Comparison of ENCODE assay signal across 8 cellular contexts in the genomic region with DNA sequence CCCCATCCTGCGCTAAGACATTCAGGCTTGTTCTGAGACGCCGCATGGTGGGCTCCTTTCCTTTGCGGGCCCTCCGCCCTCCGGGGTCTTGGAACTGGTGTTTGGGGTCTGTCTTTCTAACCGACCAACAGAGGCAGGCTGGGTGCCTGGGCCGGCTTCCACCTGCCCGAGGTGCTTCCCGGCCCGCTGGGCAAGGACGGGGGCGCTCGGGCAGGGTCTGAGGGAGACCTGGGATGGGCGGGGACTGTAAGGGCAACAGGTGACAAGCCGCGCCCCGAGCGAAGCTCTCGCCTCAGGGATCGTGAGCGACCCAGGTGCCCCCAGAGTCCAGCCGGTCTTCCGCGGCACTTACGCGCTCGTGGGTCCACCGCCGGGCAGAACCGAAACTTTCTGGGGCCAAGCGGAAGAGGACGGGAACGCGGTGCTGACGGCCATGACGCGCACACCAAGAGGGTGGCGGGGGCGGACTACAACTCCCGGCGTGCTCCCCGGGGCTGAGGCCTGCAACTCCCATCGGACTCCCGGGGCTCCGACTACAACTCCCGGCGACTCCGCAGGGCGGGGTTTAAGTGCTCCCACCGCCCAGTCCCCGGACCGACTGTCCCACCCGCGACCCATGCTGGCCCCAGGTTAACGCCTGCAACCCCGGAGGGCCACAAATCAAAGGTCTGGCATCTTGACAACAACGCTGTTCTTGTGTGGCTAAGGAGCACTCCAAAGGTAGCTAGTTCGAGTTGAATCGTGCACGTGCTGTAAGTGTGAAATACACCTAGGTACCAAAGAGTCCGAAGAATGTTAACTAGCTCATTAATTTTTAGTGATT. TPM values are rescaled to one million over a fixed set of nuclear protein-coding genes. Genes with fewer than 3 reads are reported as not detected.
DNase-seq lines count a peak whose midpoint lies in the region; ATAC-seq, FAIRE-seq and TF ChIP-seq lines count a peak whose summit lies in the region.

A gene (minus strand): TSS at position 455 of the 823 bp plus-strand sequence. CDS start 10,914 bp downstream, outside the sequence.

- no peaks in the 10 kb centered on the region for H3K27me3 Mint-ChIP-seq in activated T-cell treated with anti-CD3 and anti-CD28 coated beads, Interleukin-2, amount 50 U/mL, for 24 hours

- DNase-seq in D721Med (ENCODE audit: insufficient read length, low spot score): peak; percentile 94
- peak; percentile 92 for DNase-seq in activated T-cell treated with anti-CD3 and anti-CD28 coated beads, Interleukin-2, amount 50 U/mL, for 24 hours
- DNase-seq in stimulated activated CD8-positive, alpha-beta memory T cell treated with anti-CD3 and anti-CD28 coated beads, Interleukin-4, amount 100 ng/mL, for 48 hours: peak; percentile 93

- peak within 1 kb of the TSS; percentile 86 for H3K4me3 Mint-ChIP-seq in activated T-cell treated with anti-CD3 and anti-CD28 coated beads, Interleukin-2, amount 50 U/mL, for 24 hours

- H3K4me3 ChIP-seq in HUES64 (ENCODE audit: low read length) (peak within 1 kb of the TSS; percentile 91), esophagus (ENCODE audit: low read depth in 1 of 2, low read length in 2 of 2) (peak within 1 kb of the TSS; percentile 93 to 96), mucosa of rectum (ENCODE audit: low read length in 2 of 2) (peak within 1 kb of the TSS; percentile 89)

- H3K4me1 ChIP-seq in HUES64 (ENCODE audit: insufficient read depth, low read length) (peaks cover 24% of the 10 kb centered on the region), esophagus (ENCODE audit: control insufficient read depth in 2 of 2, insufficient read depth in 2 of 2, low read length in 1 of 2) (peaks cover 5 to 11% of the 10 kb centered on the region in 2 donors), mucosa of rectum (ENCODE audit: control insufficient read depth in 2 of 2, insufficient read depth in 2 of 2, low read length in 2 of 2) (peaks cover 0 to 9% of the 10 kb centered on the region in 2 donors)

- H3K9me3 ChIP-seq in HUES64 (ENCODE audit: insufficient read depth, low read depth, low read length) (no peaks in the 10 kb centered on the region), esophagus (ENCODE audit: control insufficient read depth in 2 of 2, insufficient read depth in 1 of 2, low read depth in 1 of 2, low read length in 1 of 2) (no peaks in the 10 kb centered on the region), mucosa of rectum (ENCODE audit: control insufficient read depth in 2 of 2, low read length in 2 of 2) (no peaks in the 10 kb centered on the region)

- no peak for FAIRE-seq in D721Med (lab: Jason Lieb, UNC)

- H3K9me3 Mint-ChIP-seq in activated T-cell treated with anti-CD3 and anti-CD28 coated beads, Interleukin-2, amount 50 U/mL, for 24 hours: peaks cover 3% of the 10 kb centered on the region

- H3K36me3 ChIP-seq in HUES64 (ENCODE audit: insufficient read depth, low read length) (no peaks in the 10 kb centered on the region), esophagus (ENCODE audit: control insufficient read depth in 2 of 2, insufficient read depth in 2 of 2, low read length in 1 of 2) (no peaks in the 10 kb centered on the region), mucosa of rectum (ENCODE audit: control insufficient read depth in 2 of 2, insufficient read depth in 2 of 2, low read length in 2 of 2) (no peaks in the 10 kb centered on the region)

- no peak for TF ChIP-seq CTCF in D721Med (IDR thresholded peaks at IDR 0.05; ENCODE audit: insufficient read depth, missing control alignments)

- H3K27me3 ChIP-seq in HUES64 (ENCODE audit: insufficient read depth, low read length): peaks cover 6% of the 10 kb centered on the region
- no peaks in the 10 kb centered on the region for H3K27me3 ChIP-seq in esophagus (ENCODE audit: control insufficient read depth in 1 of 2, insufficient read depth in 2 of 2, low read length in 2 of 2)
- H3K27me3 ChIP-seq in mucosa of rectum (ENCODE audit: control insufficient read depth in 2 of 2, insufficient read depth in 2 of 2, low read length in 2 of 2): no peaks in the 10 kb centered on the region

- H3K27ac ChIP-seq in HUES64 (ENCODE audit: low read depth, low read length): no peak within 1 kb of the TSS
- peak within 1 kb of the TSS; percentile 95 to 96 for H3K27ac ChIP-seq in esophagus (ENCODE audit: low read depth in 2 of 2, low read length in 1 of 2)
- H3K27ac ChIP-seq in mucosa of rectum (ENCODE audit: low read depth in 2 of 2, low read length in 2 of 2): peak within 1 kb of the TSS; percentile 85 to 87

- H3K27ac Mint-ChIP-seq in activated T-cell treated with anti-CD3 and anti-CD28 coated beads, Interleukin-2, amount 50 U/mL, for 24 hours: peak within 1 kb of the TSS; percentile 94

- WGBS in HUES64: 3% methylated on average over 62 of the region's 62 CpGs
- 2% methylated on average over 53 to 62 of the region's 62 CpGs for WGBS in esophagus, 2 donors

- H3K9ac ChIP-seq in HUES64 (ENCODE audit: low read depth, low read length) (peak within 1 kb of the TSS; percentile 75), mucosa of rectum (ENCODE audit: low read depth in 1 of 2, low read length in 2 of 2) (peak within 1 kb of the TSS; percentile 92 to 96)

- H3K4me1 Mint-ChIP-seq in activated T-cell treated with anti-CD3 and anti-CD28 coated beads, Interleukin-2, amount 50 U/mL, for 24 hours (ENCODE audit: low read depth): peaks cover 47% of the 10 kb centered on the region

- ATAC-seq in GM21423 (IDR thresholded peaks at IDR 0.05; ENCODE audit: unreplicated experiment): peak; percentile 88

- peaks cover 22% of the 10 kb centered on the region for H3K36me3 Mint-ChIP-seq in activated T-cell treated with anti-CD3 and anti-CD28 coated beads, Interleukin-2, amount 50 U/mL, for 24 hours (ENCODE audit: low read depth)

TF ChIP-seq in PFSK-1, 5 proteins besides CTCF, POLR2A, EP300 and RAD21:
- TF ChIP-seq, protein P1, sequence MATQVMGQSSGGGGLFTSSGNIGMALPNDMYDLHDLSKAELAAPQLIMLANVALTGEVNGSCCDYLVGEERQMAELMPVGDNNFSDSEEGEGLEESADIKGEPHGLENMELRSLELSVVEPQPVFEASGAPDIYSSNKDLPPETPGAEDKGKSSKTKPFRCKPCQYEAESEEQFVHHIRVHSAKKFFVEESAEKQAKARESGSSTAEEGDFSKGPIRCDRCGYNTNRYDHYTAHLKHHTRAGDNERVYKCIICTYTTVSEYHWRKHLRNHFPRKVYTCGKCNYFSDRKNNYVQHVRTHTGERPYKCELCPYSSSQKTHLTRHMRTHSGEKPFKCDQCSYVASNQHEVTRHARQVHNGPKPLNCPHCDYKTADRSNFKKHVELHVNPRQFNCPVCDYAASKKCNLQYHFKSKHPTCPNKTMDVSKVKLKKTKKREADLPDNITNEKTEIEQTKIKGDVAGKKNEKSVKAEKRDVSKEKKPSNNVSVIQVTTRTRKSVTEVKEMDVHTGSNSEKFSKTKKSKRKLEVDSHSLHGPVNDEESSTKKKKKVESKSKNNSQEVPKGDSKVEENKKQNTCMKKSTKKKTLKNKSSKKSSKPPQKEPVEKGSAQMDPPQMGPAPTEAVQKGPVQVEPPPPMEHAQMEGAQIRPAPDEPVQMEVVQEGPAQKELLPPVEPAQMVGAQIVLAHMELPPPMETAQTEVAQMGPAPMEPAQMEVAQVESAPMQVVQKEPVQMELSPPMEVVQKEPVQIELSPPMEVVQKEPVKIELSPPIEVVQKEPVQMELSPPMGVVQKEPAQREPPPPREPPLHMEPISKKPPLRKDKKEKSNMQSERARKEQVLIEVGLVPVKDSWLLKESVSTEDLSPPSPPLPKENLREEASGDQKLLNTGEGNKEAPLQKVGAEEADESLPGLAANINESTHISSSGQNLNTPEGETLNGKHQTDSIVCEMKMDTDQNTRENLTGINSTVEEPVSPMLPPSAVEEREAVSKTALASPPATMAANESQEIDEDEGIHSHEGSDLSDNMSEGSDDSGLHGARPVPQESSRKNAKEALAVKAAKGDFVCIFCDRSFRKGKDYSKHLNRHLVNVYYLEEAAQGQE (IDR thresholded peaks at IDR 0.05; ENCODE audit: insufficient read depth in 1 of 2, low read depth in 2 of 2, low read length in 2 of 2): no peak
- no peak for TF ChIP-seq POLR2AphosphoS5 (IDR thresholded peaks at IDR 0.05; ENCODE audit: low read depth, low read length)
- TF ChIP-seq SIN3A (IDR thresholded peaks at IDR 0.05; ENCODE audit: borderline replicate concordance, insufficient read depth, low read length): no peak
- TF ChIP-seq TAF1 (IDR thresholded peaks at IDR 0.05; ENCODE audit: borderline replicate concordance, insufficient read depth, low read length): no peak
- peak; percentile 77 for TF ChIP-seq FOXP2 (optimal IDR thresholded peaks at IDR 0.05; ENCODE audit: borderline replicate concordance, extremely low read depth, extremely low read length, insufficient read depth)

RNA-seq across cellular contexts. Expression of the gene that starts here (rescaled TPM):
- 4.3 TPM for polyA plus RNA-seq in HUES64 (2013, experiment 1 of 2)
- polyA plus RNA-seq in HUES64 (2013, experiment 2 of 2): 4.3 TPM
- 5.9 TPM for polyA plus RNA-seq in PFSK-1 (2012; ENCODE audit: insufficient read length, low read depth)
- polyA plus RNA-seq in esophagus: 10 to 100 TPM in 1 of 2 donors, 1 to 10 TPM in 1; 9.6 to 11.9 TPM
